In the genomic region with DNA sequence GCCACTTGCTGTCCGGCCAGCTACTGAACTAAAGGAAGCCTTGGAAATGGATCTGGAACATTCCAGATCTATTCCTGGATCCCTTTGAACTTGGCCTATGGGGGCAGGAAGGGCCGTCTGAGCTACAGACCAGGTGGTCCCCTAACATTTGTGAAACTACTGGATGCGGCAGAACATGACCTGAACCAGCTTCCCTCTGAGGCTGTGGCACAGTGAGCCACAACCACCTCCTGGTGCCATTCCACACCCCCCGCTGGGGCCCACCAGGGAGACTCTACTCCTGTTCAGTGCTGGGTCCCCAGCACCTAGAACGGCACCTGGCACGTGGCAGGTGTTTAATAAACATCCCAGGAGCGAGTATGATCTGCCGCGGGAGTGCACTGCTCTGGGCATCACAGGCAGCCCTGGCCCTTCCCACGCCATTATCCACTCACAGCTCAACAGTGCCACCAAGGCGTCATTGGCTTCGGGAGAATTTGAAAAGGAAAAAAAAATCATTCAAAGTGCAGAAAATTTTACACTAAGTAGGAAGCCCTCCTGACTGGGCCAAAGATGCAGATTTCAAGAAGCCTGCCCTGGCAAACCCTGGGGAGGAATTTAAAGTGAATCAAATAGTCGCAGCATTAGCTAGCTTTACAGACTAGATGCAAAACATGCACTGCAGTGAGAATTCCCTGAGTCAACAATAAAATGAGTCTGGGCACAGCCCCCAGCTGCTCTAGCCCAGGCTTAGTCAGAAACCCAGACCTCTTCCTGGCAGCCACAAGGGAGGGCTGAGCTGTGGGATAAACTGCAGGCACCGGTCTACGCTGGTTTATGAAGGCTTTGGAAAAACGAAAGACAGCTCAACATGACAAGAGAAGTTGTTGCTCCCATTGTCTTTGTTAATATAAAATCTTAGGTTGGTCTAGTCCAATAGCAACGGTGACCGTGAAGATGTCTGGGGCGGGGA, we compare ENCODE assay signal across 8 cellular contexts. TPM values are rescaled to one million over a fixed set of nuclear protein-coding genes. Genes with fewer than 3 reads are reported as not detected.
DNase-seq lines count a peak whose midpoint lies in the region; ATAC-seq and TF ChIP-seq lines count a peak whose summit lies in the region.

No MANE protein-coding gene starts in this region.

- no peaks in the 10 kb centered on the region for H3K9me3 Mint-ChIP-seq in effector memory CD8-positive, alpha-beta T cell

- peaks cover 43 to 52% of the 10 kb centered on the region in 2 donors for H3K27me3 Mint-ChIP-seq in effector memory CD8-positive, alpha-beta T cell

- no peak overlapping the region for H4K8ac ChIP-seq in neuronal stem cell (ENCODE audit: low read depth, low read length)

- no peak overlapping the region for H3K4me3 Mint-ChIP-seq in effector memory CD8-positive, alpha-beta T cell

- TF ChIP-seq CTCF in DND-41 (IDR thresholded peaks at IDR 0.05; ENCODE audit: borderline replicate concordance, extremely low read depth, low read length, poor library complexity, severe bottlenecking), result peak; percentile 29
- peak; percentile 51 for TF ChIP-seq CTCF in MM.1S (IDR thresholded peaks at IDR 0.05; ENCODE audit: low read length)

- H3K23ac ChIP-seq in neuronal stem cell (ENCODE audit: low read depth, low read length, poor library complexity), result no peak overlapping the region

- H2BK5ac ChIP-seq in neuronal stem cell (ENCODE audit: low read length), result no peak overlapping the region

- no peak overlapping the region for H4K91ac ChIP-seq in neuronal stem cell (ENCODE audit: low read depth, low read length, poor library complexity)

- H3K18ac ChIP-seq in neuronal stem cell (ENCODE audit: low read length), result peak overlapping the region; percentile 32

- H2BK12ac ChIP-seq in neuronal stem cell (ENCODE audit: low read length), result no peak overlapping the region

- no peak for ATAC-seq in DND-41 (ENCODE audit: insufficient read depth, low read depth)
- no peak for ATAC-seq in effector memory CD8-positive, alpha-beta T cell (replicated peaks)

- H3K9me3 ChIP-seq in DND-41 (ENCODE audit: insufficient read depth, low read length, severe bottlenecking), result no peaks in the 10 kb centered on the region
- H3K9me3 ChIP-seq in MM.1S (replicated peaks; ENCODE audit: insufficient read depth, low read length), result no peaks in the 10 kb centered on the region
- H3K9me3 ChIP-seq in neuronal stem cell (replicated peaks in 1 of 2; ENCODE audit: control insufficient read depth in 2 of 2, insufficient read depth in 1 of 2, low read depth in 1 of 2, low read length in 2 of 2), result peaks cover 0 to 7% of the 10 kb centered on the region in 2 donors

- H3K27ac Mint-ChIP-seq in effector memory CD8-positive, alpha-beta T cell, result no peak overlapping the region

- no peak overlapping the region for H2BK120ac ChIP-seq in neuronal stem cell (ENCODE audit: low read depth, low read length)

- no peak overlapping the region for H2AK5ac ChIP-seq in neuronal stem cell (ENCODE audit: low read depth, low read length)

- H3K27ac ChIP-seq in DND-41 (ENCODE audit: low read length) (no peak overlapping the region), MM.1S (ENCODE audit: low read length) (no peak overlapping the region), cingulate gyrus (ENCODE audit: low read depth, low read length) (peak overlapping the region; percentile 69), neuronal stem cell (replicated peaks; ENCODE audit: low read length) (no peak overlapping the region)

- no peak overlapping the region for H2BK15ac ChIP-seq in neuronal stem cell (ENCODE audit: low read length)

- no peak overlapping the region for H3K14ac ChIP-seq in neuronal stem cell (ENCODE audit: low read length)

- H3K4me1 ChIP-seq in DND-41 (ENCODE audit: insufficient read depth, low read length) (no peaks in the 10 kb centered on the region), MM.1S (ENCODE audit: low read length) (no peaks in the 10 kb centered on the region), neuronal stem cell (ENCODE audit: control insufficient read depth in 2 of 2, insufficient read depth in 1 of 2, low read depth in 1 of 2, low read length in 2 of 2) (peaks cover 19 to 20% of the 10 kb centered on the region in 2 donors)

- H3K27me3 ChIP-seq in DND-41 (ENCODE audit: insufficient read depth, low read length, poor library complexity), result no peaks in the 10 kb centered on the region
- H3K27me3 ChIP-seq in MM.1S (replicated peaks; ENCODE audit: insufficient read depth, low read length), result peaks cover 96% of the 10 kb centered on the region
- no peaks in the 10 kb centered on the region for H3K27me3 ChIP-seq in neuronal stem cell (ENCODE audit: control insufficient read depth in 3 of 3, insufficient read depth in 3 of 3, low read depth in 1 of 3, low read length in 3 of 3)

- H3K4me2 ChIP-seq in DND-41 (ENCODE audit: insufficient read depth, low read length) (no peak overlapping the region), MM.1S (ENCODE audit: low read depth, low read length) (peak overlapping the region; percentile 15; the same call in 1 of the 2 replicates), neuronal stem cell (ENCODE audit: insufficient read depth, low read length, poor library complexity, severe bottlenecking) (no peak overlapping the region)

- H3K4me3 ChIP-seq in DND-41 (ENCODE audit: low read depth in 1 of 2, low read length in 2 of 2) (no peak overlapping the region), MM.1S (ENCODE audit: low read length) (no peak overlapping the region), neuronal stem cell (ENCODE audit: low read length in 2 of 2) (no peak overlapping the region)

- no peak overlapping the region for H3K4ac ChIP-seq in neuronal stem cell (ENCODE audit: low read length)

- H3K9me2 ChIP-seq in MM.1S (replicated peaks; ENCODE audit: insufficient read depth, low read length), result no peaks in the 10 kb centered on the region

- H3K36me3 ChIP-seq in DND-41 (ENCODE audit: insufficient read depth, low read length), result no peaks in the 10 kb centered on the region
- H3K36me3 ChIP-seq in MM.1S (replicated peaks; ENCODE audit: insufficient read depth, low read length), result no peaks in the 10 kb centered on the region
- peaks cover 2 to 47% of the 10 kb centered on the region in 2 donors for H3K36me3 ChIP-seq in neuronal stem cell (replicated peaks in 1 of 2; ENCODE audit: control insufficient read depth in 2 of 2, insufficient read depth in 2 of 2, low read length in 2 of 2)

- no peaks in the 10 kb centered on the region for H3K79me2 ChIP-seq in DND-41 (ENCODE audit: insufficient read depth, low read length)
- no peaks in the 10 kb centered on the region for H3K79me2 ChIP-seq in MM.1S (ENCODE audit: low read length)

- H3K36me3 Mint-ChIP-seq in effector memory CD8-positive, alpha-beta T cell (ENCODE audit: insufficient read depth), result peaks cover 2% of the 10 kb centered on the region

- H3K9ac ChIP-seq in DND-41 (ENCODE audit: low read depth, low read length) (no peak overlapping the region), MM.1S (ENCODE audit: low read length) (no peak overlapping the region), neuronal stem cell (ENCODE audit: low read depth, low read length, poor library complexity) (no peak overlapping the region)

- H4K20me1 ChIP-seq in DND-41 (ENCODE audit: insufficient read depth, low read length), result 0 out of 2 replicates have a peak, but pooled peaks cover 6% of the 10 kb centered on the region
- H4K20me1 ChIP-seq in MM.1S (ENCODE audit: insufficient read depth, low read length), result no peaks in the 10 kb centered on the region

- H3F3A ChIP-seq in MM.1S (ENCODE audit: insufficient read depth, low read length), result no peaks in the 10 kb centered on the region

- no CpG with 5 or more reads among the region's 19 CpGs for WGBS in neuronal stem cell (ENCODE audit: extremely low coverage in 2 of 2, insufficient read length in 2 of 2, insufficient replicate concordance in 1 of 2), 2 donors

- no peak overlapping the region for H2AFZ ChIP-seq in DND-41 (ENCODE audit: low read depth, low read length)
- no peak overlapping the region for H2AFZ ChIP-seq in MM.1S (ENCODE audit: low read length)
- H2AFZ ChIP-seq in neuronal stem cell (ENCODE audit: low read length), result no peak overlapping the region

- H3K79me1 ChIP-seq in neuronal stem cell (ENCODE audit: low read depth, low read length), result no peaks in the 10 kb centered on the region

- H3K4me1 Mint-ChIP-seq in effector memory CD8-positive, alpha-beta T cell (ENCODE audit: low read depth in 2 of 2), result no peaks in the 10 kb centered on the region

- no peak for DNase-seq in DND-41
- DNase-seq in MM.1S, result peak; percentile 22
- DNase-seq in neuronal stem cell (ENCODE audit: low spot score), result no peak
- DNase-seq in activated effector memory CD4-positive, alpha-beta T cell treated with anti-CD3 and anti-CD28 coated beads, Interleukin-2, amount 50 U/mL, for 16 hours, result no peak
- no peak for DNase-seq in effector CD8-positive, alpha-beta T cell (lab: John Stamatoyannopoulos, UW)
- DNase-seq in effector memory CD8-positive, alpha-beta T cell, result no peak
- DNase-seq in stimulated activated naive CD4-positive, alpha-beta T cell (lab: John Stamatoyannopoulos, UW), result no peak

RNA-seq across cellular contexts. Expression of a gene that starts 14.3 kb away (rescaled TPM):
- 0.49 TPM for polyA plus RNA-seq in neuronal stem cell (2013, experiment 1 of 2)
- 0.48 TPM for polyA plus RNA-seq in neuronal stem cell (2013, experiment 2 of 2)

RNA-seq across cellular contexts. Expression of a gene that starts 35.9 kb away (rescaled TPM):
- 7.1 TPM for polyA plus RNA-seq in neuronal stem cell (2013, experiment 1 of 2)
- 7.0 TPM for polyA plus RNA-seq in neuronal stem cell (2013, experiment 2 of 2)
